Comparison of ENCODE assay signal across 17 cellular contexts in genomic region chr9:126456802-126457547, GRCh38.
"Had no signal": no experiment of that assay in that cellular context is flagged by ENCODE, and none has a peak within 500 bp of the region (broad histone marks: within the 10 kb centered on the region; RNA-seq: fewer than 3 reads in every experiment).

No MANE protein-coding gene starts in this region.

- H3K27ac Mint-ChIP-seq: activated CD4-positive, alpha-beta T cell treated with anti-CD3 and anti-CD28 coated beads for 36 hours; activated naive CD4-positive, alpha-beta T cell treated with anti-CD3 and anti-CD28 coated beads, Interleukin-2, amount 50 U/mL, for 24 hours; dendritic cell treated with granulocyte-macrophage colony-stimulating factor and Interleukin-4, amounts not matched to agents 40 ng/mL and 50 ng/mL, for 4 days had no signal

- H3K36me3 Mint-ChIP-seq: activated naive CD4-positive, alpha-beta T cell treated with anti-CD3 and anti-CD28 coated beads, Interleukin-2, amount 50 U/mL, for 24 hours had no signal

- H3K27me3 ChIP-seq: tibial nerve had no signal

- H3K4me1 ChIP-seq: psoas muscle had no signal

- H3K4me3 Mint-ChIP-seq: activated CD4-positive, alpha-beta T cell treated with anti-CD3 and anti-CD28 coated beads for 36 hours; activated naive CD4-positive, alpha-beta T cell treated with anti-CD3 and anti-CD28 coated beads, Interleukin-2, amount 50 U/mL, for 24 hours; dendritic cell treated with granulocyte-macrophage colony-stimulating factor and Interleukin-4, amounts not matched to agents 40 ng/mL and 50 ng/mL, for 4 days had no signal

- H3K27me3 Mint-ChIP-seq: activated CD4-positive, alpha-beta T cell treated with anti-CD3 and anti-CD28 coated beads for 36 hours; activated naive CD4-positive, alpha-beta T cell treated with anti-CD3 and anti-CD28 coated beads, Interleukin-2, amount 50 U/mL, for 24 hours; dendritic cell treated with granulocyte-macrophage colony-stimulating factor and Interleukin-4, amounts not matched to agents 40 ng/mL and 50 ng/mL, for 4 days had no signal

- H3K9me3 ChIP-seq: psoas muscle, tibial nerve had no signal

- H3K9me3 Mint-ChIP-seq: activated naive CD4-positive, alpha-beta T cell treated with anti-CD3 and anti-CD28 coated beads, Interleukin-2, amount 50 U/mL, for 24 hours; dendritic cell treated with granulocyte-macrophage colony-stimulating factor and Interleukin-4, amounts not matched to agents 40 ng/mL and 50 ng/mL, for 4 days had no signal

- ATAC-seq: activated CD4-positive, alpha-beta T cell treated with anti-CD3 and anti-CD28 coated beads for 36 hours; psoas muscle had no signal

- H3K4me3 ChIP-seq: lung, psoas muscle, tibial nerve had no signal

- H3K27ac ChIP-seq: psoas muscle had no signal

- DNase-seq: activated CD4-positive, alpha-beta T cell treated with anti-CD3 and anti-CD28 coated beads for 36 hours; activated CD4-positive, alpha-beta T cell treated with anti-CD3 and anti-CD28 coated beads, Interleukin-2, amount 50 U/mL, for 48 hours; activated gamma-delta T cell; amniotic stem cell; effector memory CD4-positive, alpha-beta T cell; hypothalamus; midbrain; psoas muscle; right cardiac atrium; small intestine; stimulated activated naive CD4-positive, alpha-beta T cell treated with Interleukin-2 at 50 U/mL for 16 hours; SW 1271; T-helper 2 cell had no signal
